9 cellular contexts compared by ENCODE assay signal in the genomic region with DNA sequence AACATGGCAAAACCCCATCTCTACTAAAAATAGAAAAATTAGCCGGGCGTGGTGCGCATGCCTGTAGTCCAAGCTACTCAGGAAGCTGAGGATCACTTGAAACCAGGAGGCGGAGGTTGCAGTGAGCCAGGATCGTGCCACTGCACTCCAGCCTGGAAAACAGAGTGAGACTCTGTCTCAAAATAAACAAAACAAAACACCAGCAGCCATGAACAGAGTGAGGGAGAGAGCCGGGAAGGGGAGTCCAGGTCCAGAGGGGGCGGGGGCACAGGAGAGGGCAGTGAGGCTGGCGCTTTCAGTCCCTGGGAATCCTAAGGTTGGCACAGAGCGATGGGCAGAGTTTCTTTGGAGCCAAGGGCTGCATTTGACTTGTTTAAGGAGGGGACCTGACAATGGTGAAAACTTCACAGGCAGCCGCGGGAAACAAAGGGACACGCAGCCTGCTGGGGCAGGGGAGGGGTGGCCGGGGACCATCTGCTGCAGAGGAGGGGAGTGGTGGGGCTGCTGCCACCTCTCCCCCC. TPM values are rescaled to one million over a fixed set of nuclear protein-coding genes. Genes with fewer than 3 reads are reported as not detected.
DNase-seq lines count a peak whose midpoint lies in the region; ATAC-seq, FAIRE-seq and TF ChIP-seq lines count a peak whose summit lies in the region.
"Had no signal": no experiment of that assay in that cellular context is flagged by ENCODE, and none has a peak within 500 bp of the region (broad histone marks: within the 10 kb centered on the region; RNA-seq: fewer than 3 reads in every experiment).

No MANE protein-coding gene starts in this region.

- TF ChIP-seq CTCF in activated CD8-positive, alpha-beta T cell treated with anti-CD3 and anti-CD28 coated beads for 36 hours (IDR thresholded peaks at IDR 0.05) = no peak
- TF ChIP-seq CTCF in HepG2 (CRISPR knock-in tag; IDR thresholded peaks at IDR 0.05) = no peak

- peaks cover 6% of the 10 kb centered on the region for H3K36me3 Mint-ChIP-seq in activated T-cell treated with anti-CD3 and anti-CD28 coated beads, Interleukin-2, amount 50 U/mL, for 4 hours (ENCODE audit: insufficient read depth)
- H3K36me3 Mint-ChIP-seq in activated CD8-positive, alpha-beta T cell treated with anti-CD3 and anti-CD28 coated beads for 36 hours (ENCODE audit: low read depth) = peaks cover 43% of the 10 kb centered on the region

- H3K4me1 Mint-ChIP-seq in activated T-cell treated with anti-CD3 and anti-CD28 coated beads, Interleukin-2, amount 50 U/mL, for 4 hours (ENCODE audit: low read depth) = peaks cover 52% of the 10 kb centered on the region
- H3K4me1 Mint-ChIP-seq in activated CD8-positive, alpha-beta T cell treated with anti-CD3 and anti-CD28 coated beads for 36 hours (ENCODE audit: low read depth) = peaks cover 49% of the 10 kb centered on the region

- no peaks in the 10 kb centered on the region for H3K9me3 Mint-ChIP-seq in activated T-cell treated with anti-CD3 and anti-CD28 coated beads, Interleukin-2, amount 50 U/mL, for 4 hours
- no peaks in the 10 kb centered on the region for H3K9me3 Mint-ChIP-seq in activated CD8-positive, alpha-beta T cell treated with anti-CD3 and anti-CD28 coated beads for 36 hours

- peak overlapping the region; percentile 38; the same call in 1 of the 2 replicates for H3K9ac ChIP-seq in HepG2 (ENCODE audit: insufficient read depth, low read depth, low read length)

- BruUV-seq in HepG2 (replicated peaks; lab: Mats Ljungman, UMichigan) = no TSS peak

- no peaks in the 10 kb centered on the region for H3K36me3 ChIP-seq in HepG2 (replicated peaks in 1 of 2; ENCODE audit: control insufficient read depth in 1 of 2, insufficient read depth in 2 of 2, low read length in 2 of 2)

- no peak for TF ChIP-seq RAD21 in HepG2 (CRISPR knock-in tag; IDR thresholded peaks at IDR 0.05)

- H3K4me2 ChIP-seq in HepG2 (ENCODE audit: low read depth, low read length) = peak overlapping the region; percentile 73

- in situ Hi-C loops in HepG2 (cut with HindIII; ENCODE audit: extremely low pct_ligation_motif_present, low pct_unique_long_range_greater_than_20kb) = no loop called here

- ATAC-seq in activated T-cell treated with anti-CD3 and anti-CD28 coated beads, Interleukin-2, amount 50 U/mL, for 4 hours = no peak
- ATAC-seq in activated CD8-positive, alpha-beta T cell treated with anti-CD3 and anti-CD28 coated beads for 36 hours = no peak
- ATAC-seq in HepG2 (peak; percentile 13; the same call in 2 of the 3 replicates), GM19023 (IDR thresholded peaks at IDR 0.05; ENCODE audit: unreplicated experiment) (no peak), GM21737 (IDR thresholded peaks at IDR 0.05; ENCODE audit: unreplicated experiment) (no peak)

- H3K27ac ChIP-seq in HepG2 (ENCODE audit: extremely low read length, insufficient read depth, low read length) = no peak overlapping the region
- H3K27ac ChIP-seq in temporal lobe (ENCODE audit: low read depth, low read length) = peak overlapping the region; percentile 49

- no peak for TF ChIP-seq EP300 in HepG2 (IDR thresholded peaks at IDR 0.05; ENCODE audit: low read depth in 2 of 2, low read length in 2 of 2)
- no peak for TF ChIP-seq EP300 in HepG2 (CRISPR knock-in tag; IDR thresholded peaks at IDR 0.05; ENCODE audit: borderline replicate concordance)

- no peaks in the 10 kb centered on the region for H3K27me3 Mint-ChIP-seq in activated T-cell treated with anti-CD3 and anti-CD28 coated beads, Interleukin-2, amount 50 U/mL, for 4 hours (ENCODE audit: low read depth)
- H3K27me3 Mint-ChIP-seq in activated CD8-positive, alpha-beta T cell treated with anti-CD3 and anti-CD28 coated beads for 36 hours = no peaks in the 10 kb centered on the region

- no peak for FAIRE-seq in HepG2 (lab: Jason Lieb, UNC)

- DNase-seq in activated T-cell treated with anti-CD3 and anti-CD28 coated beads, Interleukin-2, amount 50 U/mL, for 4 hours = no peak
- no peak for DNase-seq in activated T-cell treated with anti-CD3 and anti-CD28 coated beads, Interleukin-2, amount 50 U/mL, for 1 hour
- DNase-seq in activated CD8-positive, alpha-beta T cell treated with anti-CD3 and anti-CD28 coated beads for 36 hours = no peak
- DNase-seq in HepG2 (ENCODE audit: low spot score) = peak; percentile 11
- DNase-seq in SHP77 treated with DMSO at 0.1 percent for 48 hours (lab: John Stamatoyannopoulos, UW) = no peak
- DNase-seq: Caco-2 had no signal

- H3K27me3 ChIP-seq in HepG2 (ENCODE audit: control insufficient read depth in 1 of 2, insufficient read depth in 2 of 2, low read length in 2 of 2) = peaks cover 0 to 14% of the 10 kb centered on the region in 2 experiments; a peak in 1 of 5 replicates

- H3K4me3 ChIP-seq in HepG2 (replicated peaks in 1 of 3; ENCODE audit: insufficient read depth in 1 of 3, low read depth in 2 of 3, low read length in 3 of 3) = peak overlapping the region in 2 of 3 experiments; percentile 22 to 61; a peak in 4 of 6 replicates

- H3K4me1 ChIP-seq in HepG2 (ENCODE audit: insufficient read depth, low read length) = peaks cover 88% of the 10 kb centered on the region

- CTCF ChIA-PET in activated CD8-positive, alpha-beta T cell treated with anti-CD3 and anti-CD28 coated beads for 36 hours (lab: Charles Lee) = interaction anchor here (1.3 to 5.2 kb wide), 4 partner anchors 11 to 241 kb away, joined by 4 to 20 read pairs (median 15); no protein-coding TSS in a partner anchor
- CTCF ChIA-PET in HepG2 (lab: Yijun Ruan, JAX; ENCODE audit: low intra/inter-chr PET ratio, low total read pairs) = no interaction called here

- H3K27ac Mint-ChIP-seq in activated CD8-positive, alpha-beta T cell treated with anti-CD3 and anti-CD28 coated beads for 36 hours = peak overlapping the region; percentile 97

- intact Hi-C loops in activated CD8-positive, alpha-beta T cell treated with anti-CD3 and anti-CD28 coated beads for 36 hours (cut with micrococcal nuclease) = no loop called here
- intact Hi-C loops in HepG2 (cut with micrococcal nuclease; ENCODE audit: unreplicated experiment) = no loop called here

- POLR2A ChIA-PET in activated CD8-positive, alpha-beta T cell treated with anti-CD3 and anti-CD28 coated beads for 36 hours (lab: Charles Lee) = interaction anchor here (0.6 to 2.9 kb wide), 5 partner anchors 8 to 167 kb away, joined by 3 to 13 read pairs (median 3); no protein-coding TSS in a partner anchor
- POLR2A ChIA-PET in HepG2 (lab: Yijun Ruan, JAX) = no interaction called here

- H2AFZ ChIP-seq in HepG2 (ENCODE audit: low read length) = no peak overlapping the region

- WGBS in HepG2 (ENCODE audit: low lambda C conversion rate) = 10% methylated on average over 13 of the region's 13 CpGs

- H3K4me3 Mint-ChIP-seq in activated T-cell treated with anti-CD3 and anti-CD28 coated beads, Interleukin-2, amount 50 U/mL, for 4 hours = peak overlapping the region; percentile 94
- H3K4me3 Mint-ChIP-seq in activated CD8-positive, alpha-beta T cell treated with anti-CD3 and anti-CD28 coated beads for 36 hours = peak overlapping the region; percentile 93

- H3K9me3 ChIP-seq in HepG2 (ENCODE audit: low read length) = no peaks in the 10 kb centered on the region
- H3K9me3 ChIP-seq: Caco-2 had no signal

- H3K79me2 ChIP-seq in HepG2 (ENCODE audit: insufficient read depth, low read length) = no peaks in the 10 kb centered on the region

- H4K20me1 ChIP-seq in HepG2 (ENCODE audit: insufficient read depth, low read length) = no peaks in the 10 kb centered on the region

- no peak for TF ChIP-seq POLR2A in HepG2 (IDR thresholded peaks at IDR 0.05; ENCODE audit: insufficient read depth in 1 of 2, low read depth in 2 of 2, low read length in 2 of 2)

RNA-seq across cellular contexts. Expression of a gene that starts 2.5 kb away (rescaled TPM):
- 100 to 1,000 TPM; 157 to 188 (median 184) TPM for total RNA-seq in activated T-cell treated with anti-CD3 and anti-CD28 coated beads, Interleukin-2, amount 50 U/mL, for 4 hours
- 100 to 1,000 TPM; 155 to 160 TPM for total RNA-seq in activated CD8-positive, alpha-beta T cell treated with anti-CD3 and anti-CD28 coated beads for 36 hours
- total RNA-seq in HepG2 (2016; rRNA removed; fragmentation: Illumina TruSeq; extraction: Trizol) (1.0 and 1.1 TPM in 2 replicates), temporal lobe (1.5 TPM)
- 0.35 and 1.1 TPM in 2 replicates for total RNA-seq in HepG2 (2016; cell fraction: cytosol; rRNA removed; fragmentation: Illumina TruSeq; extraction: Trizol; ENCODE audit: low read depth)
- 0.55 and 0.80 TPM in 2 replicates for total RNA-seq in HepG2 (2016; cell fraction: insoluble cytoplasmic fraction; rRNA removed; fragmentation: Illumina TruSeq; extraction: Trizol)
- total RNA-seq in HepG2 (2016; cell fraction: membrane; rRNA removed; fragmentation: Illumina TruSeq; extraction: Trizol) = 1.4 and 1.9 TPM in 2 replicates
- 0.56 and 1.6 TPM in 2 replicates for total RNA-seq in HepG2 (2016; cell fraction: nucleus; rRNA removed; fragmentation: Illumina TruSeq; extraction: Trizol)
- 11.7 and 19.8 TPM in 2 replicates for polyA plus RNA-seq in HepG2 (2011; rRNA removed)
- 15.3 and 15.7 TPM in 2 replicates for polyA plus RNA-seq in HepG2 (2011; cell fraction: cytosol; rRNA removed)
- polyA plus RNA-seq in HepG2 (2011; cell fraction: nucleus; rRNA removed) = 37.0 and 46.6 TPM in 2 replicates
- 14.5 and 20.0 TPM in 2 replicates for polyA plus RNA-seq in HepG2 (2012)
- polyA plus RNA-seq in HepG2 (2016; cell fraction: cytosol; fragmentation: Illumina TruSeq; extraction: Trizol; ENCODE audit: low read depth) = 0.79 and 0.97 TPM in 2 replicates
- polyA plus RNA-seq in HepG2 (2016; cell fraction: insoluble cytoplasmic fraction; fragmentation: Illumina TruSeq; extraction: Trizol; ENCODE audit: low read depth) = 0.81 and 0.93 TPM in 2 replicates
- 1.1 and 1.3 TPM in 2 replicates for polyA plus RNA-seq in HepG2 (2016; cell fraction: membrane; fragmentation: Illumina TruSeq; extraction: Trizol; ENCODE audit: low read depth)
- polyA plus RNA-seq in HepG2 (2016; cell fraction: nucleus; fragmentation: Illumina TruSeq; extraction: Trizol; ENCODE audit: insufficient read depth, low read depth) = 1.3 and 4.5 TPM in 2 replicates
- 0.77 and 12.5 TPM in 2 replicates for polyA minus RNA-seq in HepG2 (2011; rRNA and poly(A)+ RNA removed; ENCODE audit: low replicate concordance)
- 3.2 and 6.1 TPM in 2 replicates for polyA minus RNA-seq in HepG2 (2011; cell fraction: cytosol; rRNA and poly(A)+ RNA removed)
- polyA minus RNA-seq in HepG2 (2011; cell fraction: nucleus; rRNA and poly(A)+ RNA removed) = 6.1 and 9.8 TPM in 2 replicates

RNA-seq across cellular contexts. Expression of a gene that starts 35.6 kb away (rescaled TPM):
- under 1 TPM in 2 of 3 donors, not detected in 1; 0.26 to 0.35 TPM for total RNA-seq in activated T-cell treated with anti-CD3 and anti-CD28 coated beads, Interleukin-2, amount 50 U/mL, for 4 hours
- under 1 TPM; 0.09 to 0.18 TPM for total RNA-seq in activated CD8-positive, alpha-beta T cell treated with anti-CD3 and anti-CD28 coated beads for 36 hours
- total RNA-seq in HepG2 (2016; rRNA removed; fragmentation: Illumina TruSeq; extraction: Trizol) (28.9 and 35.2 TPM in 2 replicates), temporal lobe (4.7 TPM)
- total RNA-seq in HepG2 (2016; cell fraction: cytosol; rRNA removed; fragmentation: Illumina TruSeq; extraction: Trizol; ENCODE audit: low read depth) = 3.9 and 4.1 TPM in 2 replicates
- total RNA-seq in HepG2 (2016; cell fraction: insoluble cytoplasmic fraction; rRNA removed; fragmentation: Illumina TruSeq; extraction: Trizol) = 24.8 and 36.0 TPM in 2 replicates
- total RNA-seq in HepG2 (2016; cell fraction: membrane; rRNA removed; fragmentation: Illumina TruSeq; extraction: Trizol) = 11.9 and 12.5 TPM in 2 replicates
- total RNA-seq in HepG2 (2016; cell fraction: nucleus; rRNA removed; fragmentation: Illumina TruSeq; extraction: Trizol) = 17.8 and 21.3 TPM in 2 replicates
- polyA plus RNA-seq in HepG2 (2011; rRNA removed) = 55.8 and 92.3 TPM in 2 replicates
- 52.6 and 75.1 TPM in 2 replicates for polyA plus RNA-seq in HepG2 (2011; cell fraction: cytosol; rRNA removed)
- 203 and 227 TPM in 2 replicates for polyA plus RNA-seq in HepG2 (2011; cell fraction: nucleus; rRNA removed)
- polyA plus RNA-seq in HepG2 (2012) = 46.8 and 57.2 TPM in 2 replicates
- polyA plus RNA-seq in HepG2 (2016; cell fraction: cytosol; fragmentation: Illumina TruSeq; extraction: Trizol; ENCODE audit: low read depth) = 3.0 TPM in 2 replicates
- 28.5 and 30.3 TPM in 2 replicates for polyA plus RNA-seq in HepG2 (2016; cell fraction: insoluble cytoplasmic fraction; fragmentation: Illumina TruSeq; extraction: Trizol; ENCODE audit: low read depth)
- polyA plus RNA-seq in HepG2 (2016; cell fraction: membrane; fragmentation: Illumina TruSeq; extraction: Trizol; ENCODE audit: low read depth) = 9.1 and 9.4 TPM in 2 replicates
- polyA plus RNA-seq in HepG2 (2016; cell fraction: nucleus; fragmentation: Illumina TruSeq; extraction: Trizol; ENCODE audit: insufficient read depth, low read depth) = 42.1 and 44.8 TPM in 2 replicates
- 15.9 and 164 TPM in 2 replicates for polyA minus RNA-seq in HepG2 (2011; rRNA and poly(A)+ RNA removed; ENCODE audit: low replicate concordance)
- polyA minus RNA-seq in HepG2 (2011; cell fraction: cytosol; rRNA and poly(A)+ RNA removed) = 61.5 and 72.6 TPM in 2 replicates
- polyA minus RNA-seq in HepG2 (2011; cell fraction: nucleus; rRNA and poly(A)+ RNA removed) = 31.9 and 42.5 TPM in 2 replicates

RNA-seq across cellular contexts. Expression of a gene that starts 56.4 kb away (rescaled TPM):
- total RNA-seq in activated T-cell treated with anti-CD3 and anti-CD28 coated beads, Interleukin-2, amount 50 U/mL, for 4 hours = under 1 TPM; 0.03 to 0.33 (median 0.05) TPM
- under 1 TPM; 0.51 to 0.52 TPM for total RNA-seq in activated CD8-positive, alpha-beta T cell treated with anti-CD3 and anti-CD28 coated beads for 36 hours
- not detected in 2 replicates for total RNA-seq in HepG2 (2016; rRNA removed; fragmentation: Illumina TruSeq; extraction: Trizol)
- total RNA-seq in HepG2 (2016; cell fraction: cytosol; rRNA removed; fragmentation: Illumina TruSeq; extraction: Trizol; ENCODE audit: low read depth) = not detected in 2 replicates
- not detected in 2 replicates for total RNA-seq in HepG2 (2016; cell fraction: insoluble cytoplasmic fraction; rRNA removed; fragmentation: Illumina TruSeq; extraction: Trizol)
- not detected in 2 replicates for total RNA-seq in HepG2 (2016; cell fraction: membrane; rRNA removed; fragmentation: Illumina TruSeq; extraction: Trizol)
- not detected in 2 replicates for total RNA-seq in HepG2 (2016; cell fraction: nucleus; rRNA removed; fragmentation: Illumina TruSeq; extraction: Trizol)
- polyA plus RNA-seq in HepG2 (2011; rRNA removed) = 0.01 TPM in 1 of 2 replicates, not detected in the other
- not detected in 2 replicates for polyA plus RNA-seq in HepG2 (2011; cell fraction: cytosol; rRNA removed)
- polyA plus RNA-seq in HepG2 (2011; cell fraction: nucleus; rRNA removed) = 0.03 TPM in 2 replicates
- polyA plus RNA-seq in HepG2 (2012) = 0.01 and 0.09 TPM in 2 replicates
- polyA plus RNA-seq in HepG2 (2016; cell fraction: cytosol; fragmentation: Illumina TruSeq; extraction: Trizol; ENCODE audit: low read depth) = not detected in 2 replicates
- not detected in 2 replicates for polyA plus RNA-seq in HepG2 (2016; cell fraction: insoluble cytoplasmic fraction; fragmentation: Illumina TruSeq; extraction: Trizol; ENCODE audit: low read depth)
- not detected in 2 replicates for polyA plus RNA-seq in HepG2 (2016; cell fraction: membrane; fragmentation: Illumina TruSeq; extraction: Trizol; ENCODE audit: low read depth)
- polyA plus RNA-seq in HepG2 (2016; cell fraction: nucleus; fragmentation: Illumina TruSeq; extraction: Trizol; ENCODE audit: insufficient read depth, low read depth) = not detected in 2 replicates
- 0.47 TPM in 1 of 2 replicates, not detected in the other for polyA minus RNA-seq in HepG2 (2011; rRNA and poly(A)+ RNA removed; ENCODE audit: low replicate concordance)
- polyA minus RNA-seq in HepG2 (2011; cell fraction: cytosol; rRNA and poly(A)+ RNA removed) = not detected in 2 replicates
- not detected in 2 replicates for polyA minus RNA-seq in HepG2 (2011; cell fraction: nucleus; rRNA and poly(A)+ RNA removed)
- total RNA-seq in temporal lobe = 21.6 TPM

Comparison
In these comparisons a context has a peak if more than half of its experiments do, and no peak if none do; other contexts are left out.
1. RNA of a gene that starts 2.5 kb away (total RNA-seq): 157 to 188 TPM in activated T-cell treated with anti-CD3 and anti-CD28 coated beads, Interleukin-2, amount 50 U/mL, for 4 hours and 155 to 160 TPM in activated CD8-positive, alpha-beta T cell treated with anti-CD3 and anti-CD28 coated beads for 36 hours; 1.5 TPM in temporal lobe (single experiment) and 0.35 to 1.9 TPM in HepG2; every median in the first group is over 10 times any median in the second.
2. RNA of a gene that starts 56.4 kb away (total RNA-seq): 21.6 TPM in temporal lobe (single experiment); 0.51 to 0.52 TPM in activated CD8-positive, alpha-beta T cell treated with anti-CD3 and anti-CD28 coated beads for 36 hours, 0.03 to 0.33 TPM in activated T-cell treated with anti-CD3 and anti-CD28 coated beads, Interleukin-2, amount 50 U/mL, for 4 hours and not detected in HepG2; every median in the first group is over 10 times any median in the second.